In genomic region chr20:52145587-52145986, GRCh38 we compare ENCODE assay signal across 23 cellular contexts.
"Had no signal": no experiment of that assay in that cellular context is flagged by ENCODE, and none has a peak within 500 bp of the region (broad histone marks: within the 10 kb centered on the region; RNA-seq: fewer than 3 reads in every experiment).

No MANE protein-coding gene starts in this region.

- H3K4me1 ChIP-seq: left lung, lower lobe of right lung, right atrium auricular region, spleen, tibial nerve had no signal

- H3K4me3 ChIP-seq: cardiac muscle cell, coronary artery, dorsolateral prefrontal cortex, heart left ventricle, left lung, lower lobe of right lung, right atrium auricular region, spleen, tibial nerve had no signal

- H3K36me3 ChIP-seq: cardiac muscle cell, left lung, lower lobe of right lung, right atrium auricular region, spleen had no signal

- DNase-seq: activated B cell treated with CpG ODN at 0.5 μM for 24 hours; activated CD8-positive, alpha-beta memory T cell treated with anti-CD3 and anti-CD28 coated beads, Interleukin-2, amount 10 ng/mL, durations not matched to agents 7 days and 5 days; activated CD8-positive, alpha-beta T cell treated with anti-CD3 and anti-CD28 coated beads, Interleukin-2, amount 10 ng/mL, durations not matched to agents 7 days and 5 days; activated naive CD4-positive, alpha-beta T cell; activated T-cell treated with anti-CD3 and anti-CD28 coated beads, Interleukin-2, amount 50 U/mL, for 48 hours; anterior cingulate cortex; cerebellar nuclear complex; dorsolateral prefrontal cortex; effector memory CD8-positive, alpha-beta T cell; heart left ventricle; hypothalamus; left lung; lower lobe of right lung; mesendoderm; spleen; stimulated activated CD4-positive, alpha-beta T cell treated with anti-CD3 and anti-CD28 coated beads, Interleukin-2, amount 100 ng/mL, for 48 hours; stimulated activated naive CD4-positive, alpha-beta T cell treated with Interleukin-2 at 50 U/mL for 16 hours had no signal

- H3K27ac ChIP-seq: cardiac muscle cell, coronary artery, dorsolateral prefrontal cortex, heart left ventricle, left lung, lower lobe of right lung, right atrium auricular region, spleen, tibial nerve had no signal

- H3K27me3 ChIP-seq: cardiac muscle cell, dorsolateral prefrontal cortex, heart left ventricle, left lung, right atrium auricular region, spleen, tibial nerve had no signal

- H3K9me3 ChIP-seq: lower lobe of right lung, right atrium auricular region had no signal

- ATAC-seq: activated CD8-positive, alpha-beta memory T cell treated with anti-CD3 and anti-CD28 coated beads, Interleukin-2, amount 10 ng/mL, durations not matched to agents 7 days and 5 days; activated CD8-positive, alpha-beta T cell treated with anti-CD3 and anti-CD28 coated beads, Interleukin-2, amount 10 ng/mL, durations not matched to agents 7 days and 5 days; activated naive CD4-positive, alpha-beta T cell treated with anti-CD3 and anti-CD28 coated beads, Interleukin-2, amount 50 U/mL, for 72 hours; effector memory CD8-positive, alpha-beta T cell; heart left ventricle; left lung; lower lobe of right lung; natural killer cell treated with Interleukin-12 subunit alpha and Interleukin-12 subunit beta and Interleukin-15 and Interleukin-18, amount 100 ng/mL, for 72 hours had no signal
